ENCODE assay signal across 8 cellular contexts in the genomic region with DNA sequence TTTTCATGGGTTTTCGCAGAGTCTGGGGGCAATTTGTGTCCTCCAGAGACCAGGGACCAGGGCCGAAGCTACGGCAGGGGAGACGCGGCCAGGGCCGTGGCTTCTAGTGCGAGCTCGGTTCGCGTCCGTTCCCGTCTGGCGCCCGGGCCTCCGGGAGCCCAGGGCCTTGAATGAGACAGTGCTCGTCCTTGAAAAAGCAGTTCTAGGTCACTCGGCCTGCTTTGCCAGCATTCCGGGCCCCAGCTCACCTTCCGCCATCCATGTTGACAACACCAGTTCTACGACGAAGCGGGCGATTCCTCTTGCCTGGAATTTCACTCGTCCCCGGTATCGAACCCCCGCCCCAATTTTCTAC. TPM values are rescaled to one million over a fixed set of nuclear protein-coding genes. Genes with fewer than 3 reads are reported as not detected.
DNase-seq lines count a peak whose midpoint lies in the region; ATAC-seq and TF ChIP-seq lines count a peak whose summit lies in the region.

No MANE protein-coding gene starts in this region.

- no peaks in the 10 kb centered on the region for H3K36me3 ChIP-seq in osteoblast (ENCODE audit: insufficient read depth, low read length)

- peak overlapping the region; percentile 72 for H3K4me3 ChIP-seq in fibroblast of pulmonary artery (replicated peaks; ENCODE audit: low read depth, low read length)
- peak overlapping the region; percentile 95 for H3K4me3 ChIP-seq in osteoblast (ENCODE audit: insufficient read depth, low read length)

- DNase-seq in activated CD4-positive, alpha-beta T cell treated with anti-CD3 and anti-CD28 coated beads, Interleukin-2, amount 50 U/mL, for 48 hours, result peak; percentile 39 to 50
- DNase-seq in fibroblast of pulmonary artery (ENCODE audit: low read depth) (peak; percentile 14), osteoblast (ENCODE audit: insufficient read length, low spot score, missing footprints) (no peak), glomerular visceral epithelial cell (ENCODE audit: extremely low spot score) (no peak), OCI-M2 (lab: John Stamatoyannopoulos, UW; ENCODE audit: unreplicated experiment) (no peak)

- no peak for TF ChIP-seq CTCF in fibroblast of pulmonary artery (IDR thresholded peaks at IDR 0.05; ENCODE audit: low read length, missing control alignments)
- TF ChIP-seq CTCF in osteoblast (IDR thresholded peaks at IDR 0.05; ENCODE audit: extremely low read depth, low read depth, low read length), result no peak

- H3K27ac ChIP-seq in osteoblast (ENCODE audit: low read depth, low read length), result peak overlapping the region; percentile 94

- peak overlapping the region; percentile 95 for H3K4me2 ChIP-seq in osteoblast (ENCODE audit: insufficient read depth, low read length)

- ATAC-seq in GM18867 (IDR thresholded peaks at IDR 0.05; ENCODE audit: unreplicated experiment) (peak; percentile 18), HG02885 (IDR thresholded peaks at IDR 0.05; ENCODE audit: poor library complexity, unreplicated experiment) (peak; percentile 19), GM18861 (IDR thresholded peaks at IDR 0.05; ENCODE audit: unreplicated experiment) (no peak)

- H3K4me1 ChIP-seq in osteoblast (ENCODE audit: insufficient read depth, low read length), result peaks cover 26% of the 10 kb centered on the region

- H3K79me2 ChIP-seq in osteoblast (ENCODE audit: insufficient read depth, low read length), result no peaks in the 10 kb centered on the region

- H3K27me3 ChIP-seq in osteoblast (ENCODE audit: insufficient read depth, low read length), result peaks cover 10% of the 10 kb centered on the region

- H3K9me3 ChIP-seq in osteoblast (ENCODE audit: low read depth, low read length), result peaks cover 3% of the 10 kb centered on the region

- no peaks in the 10 kb centered on the region for H4K20me1 ChIP-seq in osteoblast (ENCODE audit: insufficient read depth, low read length)

- H2AFZ ChIP-seq in osteoblast (ENCODE audit: low read length), result peak overlapping the region; percentile 100

RNA-seq across cellular contexts. Expression of a gene that starts 4.5 kb away (rescaled TPM):
- not detected in 2 replicates for total RNA-seq in osteoblast

RNA-seq across cellular contexts. Expression of a gene that starts 15.2 kb away (rescaled TPM):
- under 0.01 TPM in 1 of 2 replicates, not detected in the other for total RNA-seq in osteoblast

RNA-seq across cellular contexts. Expression of a gene that starts 41.3 kb away (rescaled TPM):
- total RNA-seq in osteoblast, result 35.5 and 35.9 TPM in 2 replicates

Comparison
In these comparisons a context has a peak if more than half of its experiments do, and no peak if none do; other contexts are left out.
1. DNase-seq: peak in activated CD4-positive, alpha-beta T cell treated with anti-CD3 and anti-CD28 coated beads, Interleukin-2, amount 50 U/mL, for 48 hours (2 of 2) and fibroblast of pulmonary artery (single experiment); none in osteoblast (single experiment), glomerular visceral epithelial cell (single experiment) and OCI-M2 (single experiment).